ENCODE assay signal across 8 cellular contexts in genomic region chrX:9717376-9717775, GRCh38.
"Had no signal": no experiment of that assay in that cellular context is flagged by ENCODE, and none has a peak within 500 bp of the region (broad histone marks: within the 10 kb centered on the region; RNA-seq: fewer than 3 reads in every experiment).

No MANE protein-coding gene starts in this region.

- H3K4me3 ChIP-seq: GM12878 had no signal

- FAIRE-seq: G401.6, GM12878, GM12891, GM12892, GM18507, GM19239 had no signal

- DNase-seq: GDM1, GF-D8 had no signal

- ATAC-seq: GM12878 had no signal
